In genomic region chr19:15633122-15633521, GRCh38 we compare ENCODE assay signal across 27 cellular contexts. TPM values are rescaled to one million over a fixed set of nuclear protein-coding genes. Genes with fewer than 3 reads are reported as not detected.
DNase-seq lines count a peak whose midpoint lies in the region; ATAC-seq, FAIRE-seq and TF ChIP-seq lines count a peak whose summit lies in the region.
"Had no signal": no experiment of that assay in that cellular context is flagged by ENCODE, and none has a peak within 500 bp of the region (broad histone marks: within the 10 kb centered on the region; RNA-seq: fewer than 3 reads in every experiment).

No MANE protein-coding gene starts in this region.

- 0% methylated on average over 1 of the region's 1 CpG for WGBS in K562 (ENCODE audit: insufficient coverage, low coverage, missing lambda C conversion rate)
- WGBS in spleen, 5 donors: 0 to 43% (median 15%) methylated on average over 1 of the region's 1 CpG

- H3K79me2 ChIP-seq in K562 (ENCODE audit: control insufficient read depth, insufficient read depth, low read length): no peaks in the 10 kb centered on the region

- H3K27me3 ChIP-seq in K562 (ENCODE audit: control insufficient read depth in 2 of 2, insufficient read depth in 2 of 2, low read length in 2 of 2) (peaks cover 0 to 5% of the 10 kb centered on the region in 2 experiments; a peak in 1 of 5 replicates), spleen (replicated peaks in 1 of 7) (peaks cover 0 to 37% (median 6%) of the 10 kb centered on the region in 7 donors)

- POLR2A ChIA-PET in K562 (lab: Yijun Ruan, JAX) (no interaction called here), HEK293T (lab: Yijun Ruan, JAX) (interaction anchor here (1.6 kb wide), 1 partner anchor 552 kb away, joined by 6 read pairs; the partner anchor contains the start of gene FAM32A)

- FAIRE-seq in K562 (lab: Jason Lieb, UNC): no peak
- FAIRE-seq: A204.1, colon, D721Med had no signal

- no peak for TF ChIP-seq RAD21 in K562 (CRISPR knock-in tag; conservative IDR thresholded peaks at IDR 0.05 in 1 of 2, IDR thresholded peaks at IDR 0.05 in 1 of 2)

- ATAC-seq in Right ventricle myocardium superior (ENCODE audit: poor library complexity): peak; percentile 41
- no peak for ATAC-seq in left cardiac atrium
- ATAC-seq in K562: no peak
- ATAC-seq: gastrocnemius medialis, sciatic nerve had no signal

- H3K4me3 ChIP-seq in K562 (no peak overlapping the region), spleen (no peak overlapping the region)
- H3K4me3 ChIP-seq: esophagus squamous epithelium, gastrocnemius medialis had no signal

- in situ Hi-C loops in K562 (cut with MboI): loop anchor here (10.0 kb wide), 1 partner anchor 242 kb away; no protein-coding TSS in a partner anchor

- H3K9ac ChIP-seq in K562 (ENCODE audit: insufficient read depth in 1 of 2, low read depth in 2 of 2, low read length in 2 of 2): no peak overlapping the region

- TF ChIP-seq EP300 in K562 (IDR thresholded peaks at IDR 0.05; ENCODE audit: low read length): no peak

- intact Hi-C loops in Right ventricle myocardium superior (cut with DNase I): loop anchor here (5.0 to 10.0 kb wide), 2 partner anchors 179 to 232 kb away; no protein-coding TSS in a partner anchor
- intact Hi-C loops in left cardiac atrium (cut with DNase I): loop anchor here in 1 of 2 donors (10.0 kb wide), 1 partner anchor 182 kb away; the partner anchor contains the start of gene OR10H1
- intact Hi-C loops in K562 (cut with micrococcal nuclease): loop anchor here (5.0 to 10.0 kb wide), 2 partner anchors 129 to 232 kb away; no protein-coding TSS in a partner anchor
- intact Hi-C loops in spleen (cut with DNase I; ENCODE audit: low total_unique reads): no loop called here

- H3K27ac ChIP-seq in K562 (ENCODE audit: extremely low read depth, low read depth, low read length): no peak overlapping the region
- peak overlapping the region in 5 of 8 donors; percentile 16 to 77 (median 36) for H3K27ac ChIP-seq in spleen
- H3K27ac ChIP-seq: esophagus squamous epithelium, gastrocnemius medialis had no signal

- CTCF ChIA-PET in K562 (lab: Yijun Ruan, JAX; ENCODE audit: low intra/inter-chr PET ratio) (interaction anchor here (4.0 kb wide), 1 partner anchor 236 kb away, joined by 18 read pairs; no protein-coding TSS in a partner anchor), HEK293T (lab: Yijun Ruan, JAX) (no interaction called here)

- BruUV-seq in K562 (replicated peaks; lab: Mats Ljungman, UMichigan): no TSS peak

- H3K4me1 ChIP-seq in K562 (replicated peaks in 1 of 2; ENCODE audit: control insufficient read depth in 2 of 2, insufficient read depth in 2 of 2, low read length in 2 of 2): peaks cover 0 to 3% of the 10 kb centered on the region in 2 experiments; a peak in 1 of 5 replicates
- H3K4me1 ChIP-seq in spleen: peaks cover 0 to 44% (median 9%) of the 10 kb centered on the region in 6 donors
- H3K4me1 ChIP-seq: gastrocnemius medialis had no signal

- no peak overlapping the region for H2AFZ ChIP-seq in K562 (ENCODE audit: low read depth, low read length)

- no peak for DNase-seq in Right ventricle myocardium superior
- no peak for DNase-seq in left cardiac atrium
- peak; percentile 58 to 65 for DNase-seq in NOMO-1 (lab: John Stamatoyannopoulos, UW; ENCODE audit: unreplicated experiment in 2 of 2)
- no peak for DNase-seq in K562 (ENCODE audit: extremely low read depth in 1 of 4, low spot score in 3 of 4)
- no peak for DNase-seq in spleen
- DNase-seq in HEK293T (ENCODE audit: extremely low spot score): no peak
- no peak for DNase-seq in dermis blood vessel endothelial cell
- no peak for DNase-seq in NCI-H2196 (lab: John Stamatoyannopoulos, UW; ENCODE audit: unreplicated experiment)
- DNase-seq: activated effector memory CD4-positive, alpha-beta T cell treated with anti-CD3 and anti-CD28 coated beads, Interleukin-2, amount 50 U/mL, for 16 hours; EL; endodermal cell; esophagus squamous epithelium; gastrocnemius medialis; GOT3; islet precursor cell; NCI-H1436 treated with DMSO at 0.1 percent for 48 hours; NCI-H524; stimulated activated CD8-positive, alpha-beta memory T cell treated with anti-CD3 and anti-CD28 coated beads, Interleukin-4, amount 100 ng/mL, for 48 hours; substantia nigra had no signal

- TF ChIP-seq CTCF in K562 (IDR thresholded peaks at IDR 0.05 in 2 of 3, conservative IDR thresholded peaks at IDR 0.05 in 1 of 3; ENCODE audit: insufficient read depth in 2 of 3, low read depth in 1 of 3, low read length in 3 of 3) (no peak), spleen (IDR thresholded peaks at IDR 0.05 in 8 of 11, conservative IDR thresholded peaks at IDR 0.05 in 3 of 11) (no peak)

- H3K9me1 ChIP-seq in K562 (ENCODE audit: control insufficient read depth, insufficient read depth, low read length): no peaks in the 10 kb centered on the region

- H4K20me1 ChIP-seq in K562 (replicated peaks; ENCODE audit: control insufficient read depth, insufficient read depth, low read length): no peaks in the 10 kb centered on the region

- TF ChIP-seq POLR2A in K562 (conservative IDR thresholded peaks at IDR 0.05) (no peak), spleen (IDR thresholded peaks at IDR 0.05) (no peak)

- H3K9me3 ChIP-seq in K562 (replicated peaks; ENCODE audit: control insufficient read depth, insufficient read depth, low read depth, low read length) (no peaks in the 10 kb centered on the region), spleen (peaks cover 0 to 13% (median 2%) of the 10 kb centered on the region in 8 donors)
- H3K9me3 ChIP-seq: esophagus squamous epithelium, gastrocnemius medialis had no signal

- H3K36me3 ChIP-seq in K562 (ENCODE audit: control insufficient read depth, insufficient read depth, low read length) (no peaks in the 10 kb centered on the region), spleen (no peaks in the 10 kb centered on the region)
- H3K36me3 ChIP-seq: esophagus squamous epithelium, gastrocnemius medialis had no signal

- no peak overlapping the region for H3K4me2 ChIP-seq in K562 (ENCODE audit: insufficient read depth, low read length)

RNA-seq across cellular contexts. Expression of gene CYP4F3, which starts 7.6 kb away (rescaled TPM):
- 0.24 TPM for total RNA-seq in Right ventricle myocardium superior
- total RNA-seq in left cardiac atrium: under 1 TPM; 0.24 to 0.62 TPM
- not detected in 2 replicates for total RNA-seq in K562 (2011; cell fraction: chromatin; rRNA removed; ENCODE audit: low replicate concordance)
- not detected in 2 replicates for total RNA-seq in K562 (2011; cell fraction: nucleolus; rRNA removed)
- not detected in 2 replicates for total RNA-seq in K562 (2011; cell fraction: nucleoplasm; rRNA removed)
- total RNA-seq in K562 (2014; rRNA removed): not detected in 2 replicates
- not detected in 2 replicates for total RNA-seq in K562 (2014; rRNA removed; fragmentation: Illumina TruSeq; extraction: Trizol)
- total RNA-seq in K562 (2015; rRNA removed; fragmentation: Illumina TruSeq; extraction: Trizol): 0.15 and 0.40 TPM in 2 replicates
- total RNA-seq in K562 (2021): 0.16 TPM in 1 of 2 replicates, not detected in the other
- polyA plus RNA-seq in K562 (2011; rRNA removed): 0.19 TPM in 1 of 2 replicates, not detected in the other
- polyA plus RNA-seq in K562 (2011; cell fraction: cytosol; rRNA removed): 0.03 TPM in 1 of 2 replicates, not detected in the other
- 0.06 and 0.07 TPM in 2 replicates for polyA plus RNA-seq in K562 (2011; cell fraction: nucleus; rRNA removed)
- 0.04 and 0.10 TPM in 2 replicates for polyA plus RNA-seq in K562 (2012)
- polyA plus RNA-seq in K562 (2014; fragmentation: Illumina TruSeq; extraction: Trizol): not detected in 2 replicates
- polyA plus RNA-seq in K562 (2014; fragmentation: Nextera tagmentation; extraction: Ambion mirVana): under 1 TPM in 1 of 2 experiments, not detected in 1; 0.01 TPM
- polyA plus RNA-seq in K562 (2014; rRNA removed): not detected in 2 replicates
- not detected in 2 replicates for polyA minus RNA-seq in K562 (2011; rRNA and poly(A)+ RNA removed)
- not detected in 2 replicates for polyA minus RNA-seq in K562 (2011; cell fraction: cytosol; rRNA and poly(A)+ RNA removed)
- 0.13 TPM in 1 of 2 replicates, not detected in the other for polyA minus RNA-seq in K562 (2011; cell fraction: nucleus; rRNA and poly(A)+ RNA removed)
- 10 to 100 TPM in 4 of 7 donors, 1 to 10 TPM in 3; 3.5 to 44.1 (median 12.3) TPM for total RNA-seq in spleen
- polyA plus RNA-seq in spleen: under 1 TPM; 0.03 to 0.99 (median 0.48) TPM
- total RNA-seq in dermis blood vessel endothelial cell: not detected in 2 replicates
- total RNA-seq: endodermal cell, lung microvascular endothelial cell, osteoblast had no signal
- polyA plus RNA-seq: BJ had no signal

RNA-seq across cellular contexts. Expression of gene CYP4F8, which starts 18.1 kb away (rescaled TPM):
- total RNA-seq in Right ventricle myocardium superior: not detected
- total RNA-seq in left cardiac atrium: not detected
- not detected in 2 replicates for total RNA-seq in K562 (2011; cell fraction: chromatin; rRNA removed; ENCODE audit: low replicate concordance)
- total RNA-seq in K562 (2011; cell fraction: nucleolus; rRNA removed): not detected in 2 replicates
- total RNA-seq in K562 (2011; cell fraction: nucleoplasm; rRNA removed): not detected in 2 replicates
- total RNA-seq in K562 (2014; rRNA removed): not detected in 2 replicates
- total RNA-seq in K562 (2014; rRNA removed; fragmentation: Illumina TruSeq; extraction: Trizol): not detected in 2 replicates
- not detected in 2 replicates for total RNA-seq in K562 (2015; rRNA removed; fragmentation: Illumina TruSeq; extraction: Trizol)
- total RNA-seq in K562 (2021): not detected in 2 replicates
- not detected in 2 replicates for polyA plus RNA-seq in K562 (2011; rRNA removed)
- polyA plus RNA-seq in K562 (2011; cell fraction: cytosol; rRNA removed): not detected in 2 replicates
- not detected in 2 replicates for polyA plus RNA-seq in K562 (2011; cell fraction: nucleus; rRNA removed)
- polyA plus RNA-seq in K562 (2012): not detected in 2 replicates
- polyA plus RNA-seq in K562 (2014; fragmentation: Illumina TruSeq; extraction: Trizol): not detected in 2 replicates
- polyA plus RNA-seq in K562 (2014; fragmentation: Nextera tagmentation; extraction: Ambion mirVana): not detected
- not detected in 2 replicates for polyA plus RNA-seq in K562 (2014; rRNA removed)
- polyA minus RNA-seq in K562 (2011; rRNA and poly(A)+ RNA removed): not detected in 2 replicates
- polyA minus RNA-seq in K562 (2011; cell fraction: cytosol; rRNA and poly(A)+ RNA removed): not detected in 2 replicates
- polyA minus RNA-seq in K562 (2011; cell fraction: nucleus; rRNA and poly(A)+ RNA removed): not detected in 2 replicates
- not detected for total RNA-seq in spleen
- polyA plus RNA-seq in spleen: not detected
- not detected in 2 replicates for total RNA-seq in dermis blood vessel endothelial cell
- total RNA-seq: endodermal cell, esophagus squamous epithelium, gastrocnemius medialis, lung microvascular endothelial cell, osteoblast, sciatic nerve had no signal
- polyA plus RNA-seq: adipose tissue, BJ had no signal

RNA-seq across cellular contexts. Expression of gene CYP4F12, which starts 39.8 kb away (rescaled TPM):
- total RNA-seq in Right ventricle myocardium superior: 5.2 TPM
- 1 to 10 TPM; 2.2 to 5.7 TPM for total RNA-seq in left cardiac atrium
- total RNA-seq in K562 (2011; cell fraction: chromatin; rRNA removed; ENCODE audit: low replicate concordance): not detected in 2 replicates
- total RNA-seq in K562 (2011; cell fraction: nucleolus; rRNA removed): not detected in 2 replicates
- total RNA-seq in K562 (2011; cell fraction: nucleoplasm; rRNA removed): not detected in 2 replicates
- total RNA-seq in K562 (2014; rRNA removed): not detected in 2 replicates
- total RNA-seq in K562 (2014; rRNA removed; fragmentation: Illumina TruSeq; extraction: Trizol): not detected in 2 replicates
- not detected in 2 replicates for total RNA-seq in K562 (2015; rRNA removed; fragmentation: Illumina TruSeq; extraction: Trizol)
- total RNA-seq in K562 (2021): not detected in 2 replicates
- not detected in 2 replicates for polyA plus RNA-seq in K562 (2011; rRNA removed)
- not detected in 2 replicates for polyA plus RNA-seq in K562 (2011; cell fraction: cytosol; rRNA removed)
- polyA plus RNA-seq in K562 (2011; cell fraction: nucleus; rRNA removed): not detected in 2 replicates
- 0.06 TPM in 1 of 2 replicates, not detected in the other for polyA plus RNA-seq in K562 (2012)
- not detected in 2 replicates for polyA plus RNA-seq in K562 (2014; fragmentation: Illumina TruSeq; extraction: Trizol)
- not detected for polyA plus RNA-seq in K562 (2014; fragmentation: Nextera tagmentation; extraction: Ambion mirVana)
- not detected in 2 replicates for polyA plus RNA-seq in K562 (2014; rRNA removed)
- not detected in 2 replicates for polyA minus RNA-seq in K562 (2011; rRNA and poly(A)+ RNA removed)
- polyA minus RNA-seq in K562 (2011; cell fraction: cytosol; rRNA and poly(A)+ RNA removed): not detected in 2 replicates
- not detected in 2 replicates for polyA minus RNA-seq in K562 (2011; cell fraction: nucleus; rRNA and poly(A)+ RNA removed)
- total RNA-seq in spleen: 1 to 10 TPM; 2.8 to 8.2 (median 4.2) TPM
- 1 to 10 TPM; 1.9 to 8.3 (median 4.0) TPM for polyA plus RNA-seq in spleen
- total RNA-seq in dermis blood vessel endothelial cell: not detected in 2 replicates
- total RNA-seq: endodermal cell, lung microvascular endothelial cell, osteoblast had no signal
- polyA plus RNA-seq: BJ had no signal

Comparison
In these comparisons a context has a peak if more than half of its experiments do, and no peak if none do; other contexts are left out.
1. DNase-seq: peak in NOMO-1 (2 of 2); none in Right ventricle myocardium superior (single experiment), left cardiac atrium (single experiment), K562 (0 of 4), spleen (single experiment), HEK293T (single experiment), dermis blood vessel endothelial cell (single experiment) and NCI-H2196 (single experiment).